In genomic region chr20:53589341-53590065, GRCh38 we compare ENCODE assay signal across 8 cellular contexts. TPM values are rescaled to one million over a fixed set of nuclear protein-coding genes. Genes with fewer than 3 reads are reported as not detected.
DNase-seq lines count a peak whose midpoint lies in the region; ATAC-seq and TF ChIP-seq lines count a peak whose summit lies in the region.
"Not testable (repeated sequence)": the region's sequence is repeated elsewhere in the genome, so short reads cannot be mapped to it uniquely, and the experiment has no call there.

No MANE protein-coding gene starts in this region.

- not testable (repeated sequence) for H3K27me3 ChIP-seq in CD8-positive, alpha-beta T cell (ENCODE audit: insufficient read depth, low read length); ectodermal cell (ENCODE audit: control insufficient read depth, insufficient read depth, low read length, poor library complexity, severe bottlenecking); iPS-20b (ENCODE audit: insufficient read depth, low read length); neuron (ENCODE audit: insufficient read depth, low read length); testis

- H3K27ac Mint-ChIP-seq in CD8-positive, alpha-beta T cell, result peak overlapping the region; percentile 98
- H3K27ac Mint-ChIP-seq in activated T-helper 17 cell treated with anti-CD3 and anti-CD28 coated beads, Interleukin-2, amount 50 U/mL, for 72 hours, result peak overlapping the region; percentile 98

- H3K4me1 ChIP-seq in CD8-positive, alpha-beta T cell (ENCODE audit: insufficient read depth, low read length), result peaks cover 35% of the 10 kb centered on the region
- peaks cover 13% of the 10 kb centered on the region for H3K4me1 ChIP-seq in ectodermal cell (ENCODE audit: control insufficient read depth, insufficient read depth, low read length)
- peaks cover 25% of the 10 kb centered on the region for H3K4me1 ChIP-seq in iPS-20b (ENCODE audit: insufficient read depth, low read length)
- peaks cover 20% of the 10 kb centered on the region for H3K4me1 ChIP-seq in neuron (ENCODE audit: insufficient read depth, low read length)
- H3K4me1 ChIP-seq in testis, result not testable (repeated sequence)

- POLR2A ChIA-PET in CD8-positive, alpha-beta T cell (lab: Charles Lee), result interaction anchor here (0.6 to 1.1 kb wide), 3 partner anchors 20 to 186 kb away, joined by 3 to 4 read pairs (median 4); no protein-coding TSS in a partner anchor

- H3K9me3 ChIP-seq in CD8-positive, alpha-beta T cell (ENCODE audit: low read length); SK-N-MC (ENCODE audit: low read depth, low read length); ectodermal cell (ENCODE audit: control insufficient read depth, low read length); iPS-20b (ENCODE audit: insufficient read depth, low read depth, low read length); neuron (ENCODE audit: low read length); testis: not testable (repeated sequence)

- 18 to 24% methylated on average over 8 to 12 of the region's 12 CpGs for WGBS in ectodermal cell, 2 experiments
- 18 to 25% methylated on average over 12 of the region's 12 CpGs for WGBS in testis, 2 donors

- H3K9me3 Mint-ChIP-seq in CD8-positive, alpha-beta T cell; activated T-helper 17 cell treated with anti-CD3 and anti-CD28 coated beads, Interleukin-2, amount 50 U/mL, for 72 hours: not testable (repeated sequence)

- CTCF ChIA-PET in CD8-positive, alpha-beta T cell (lab: Charles Lee), result interaction anchor here (1.1 to 1.6 kb wide), 2 partner anchors 283 to 322 kb away, joined by 3 read pairs; no protein-coding TSS in a partner anchor

- H3K4me3 ChIP-seq in CD8-positive, alpha-beta T cell (ENCODE audit: low read depth, low read length), result peak overlapping the region; percentile 59
- peak overlapping the region; percentile 43 for H3K4me3 ChIP-seq in Jurkat, Clone E6-1 (ENCODE audit: low read length)
- peak overlapping the region; percentile 48; the same call in 1 of the 2 replicates for H3K4me3 ChIP-seq in SK-N-MC
- peak overlapping the region; percentile 13 for H3K4me3 ChIP-seq in ectodermal cell (ENCODE audit: insufficient read depth, low read depth, low read length)
- H3K4me3 ChIP-seq in iPS-20b (ENCODE audit: low read length), result peak overlapping the region; percentile 85
- peak overlapping the region; percentile 10 for H3K4me3 ChIP-seq in neuron (ENCODE audit: low read length)
- not testable (repeated sequence) for H3K4me3 ChIP-seq in testis

- not testable (repeated sequence) for ATAC-seq in CD8-positive, alpha-beta T cell; activated T-helper 17 cell treated with anti-CD3 and anti-CD28 coated beads, Interleukin-2, amount 50 U/mL, for 72 hours (replicated peaks)

- H3K9ac ChIP-seq in SK-N-MC (ENCODE audit: insufficient read length), result not testable (repeated sequence)
- peak overlapping the region; percentile 97; the same call in 1 of the 2 replicates for H3K9ac ChIP-seq in iPS-20b (ENCODE audit: low read depth, low read length)

- not testable (repeated sequence) for TF ChIP-seq CTCF in CD8-positive, alpha-beta T cell (IDR thresholded peaks at IDR 0.05); testis (IDR thresholded peaks at IDR 0.05)

- DNase-seq in CD8-positive, alpha-beta T cell; SK-N-MC (ENCODE audit: low read depth, low spot score); testis: not testable (repeated sequence)
- peak; percentile 61 for DNase-seq in Jurkat, Clone E6-1 (ENCODE audit: low read depth, low spot score)

- not testable (repeated sequence) for H3K27me3 Mint-ChIP-seq in CD8-positive, alpha-beta T cell (ENCODE audit: low read depth); activated T-helper 17 cell treated with anti-CD3 and anti-CD28 coated beads, Interleukin-2, amount 50 U/mL, for 72 hours

- peaks cover 53% of the 10 kb centered on the region for H3K4me1 Mint-ChIP-seq in CD8-positive, alpha-beta T cell (ENCODE audit: low read depth)
- peaks cover 18% of the 10 kb centered on the region for H3K4me1 Mint-ChIP-seq in activated T-helper 17 cell treated with anti-CD3 and anti-CD28 coated beads, Interleukin-2, amount 50 U/mL, for 72 hours

- H2AFZ ChIP-seq in neuron (ENCODE audit: low read depth, low read length), result not testable (repeated sequence)

- peak overlapping the region; percentile 39 for H3K27ac ChIP-seq in CD8-positive, alpha-beta T cell (ENCODE audit: low read depth, low read length)
- H3K27ac ChIP-seq in SK-N-MC (peak overlapping the region; percentile 74; the same call in 1 of the 2 replicates), iPS-20b (ENCODE audit: low read length) (peak overlapping the region; percentile 95), testis (peak overlapping the region; percentile 53 to 97)
- not testable (repeated sequence) for H3K27ac ChIP-seq in ectodermal cell (ENCODE audit: insufficient read depth, low read depth, low read length, poor library complexity, severe bottlenecking)

- H3K4me3 Mint-ChIP-seq in CD8-positive, alpha-beta T cell, result peak overlapping the region; percentile 95
- H3K4me3 Mint-ChIP-seq in activated T-helper 17 cell treated with anti-CD3 and anti-CD28 coated beads, Interleukin-2, amount 50 U/mL, for 72 hours, result peak overlapping the region; percentile 90

- intact Hi-C loops in CD8-positive, alpha-beta T cell (cut with DNase I, micrococcal nuclease), result loop anchor here in 1 of 2 experiments (5.0 kb wide), 1 partner anchor 118 kb away; no protein-coding TSS in a partner anchor
- intact Hi-C loops in testis (cut with DNase I; ENCODE audit: low total_unique reads), result not testable (repeated sequence)

- not testable (repeated sequence) for H3K36me3 ChIP-seq in CD8-positive, alpha-beta T cell (ENCODE audit: insufficient read depth, low read length); SK-N-MC (ENCODE audit: insufficient read depth, low read length); ectodermal cell (ENCODE audit: control insufficient read depth, insufficient read depth, low read length); iPS-20b (ENCODE audit: insufficient read depth, low read depth, low read length); neuron (ENCODE audit: insufficient read depth, low read length); testis (ENCODE audit: low read depth, missing control alignments)

- not testable (repeated sequence) for TF ChIP-seq POLR2A in testis (IDR thresholded peaks at IDR 0.05)

- H3K36me3 Mint-ChIP-seq in CD8-positive, alpha-beta T cell, result peaks cover 12% of the 10 kb centered on the region
- H3K36me3 Mint-ChIP-seq in activated T-helper 17 cell treated with anti-CD3 and anti-CD28 coated beads, Interleukin-2, amount 50 U/mL, for 72 hours (ENCODE audit: low read depth), result peaks cover 35% of the 10 kb centered on the region

RNA-seq across cellular contexts. Expression of gene ZNF217, which starts 4.1 kb away (rescaled TPM):
- total RNA-seq in CD8-positive, alpha-beta T cell, result 10 to 100 TPM; 71.8 to 79.9 TPM
- 20.9 TPM for polyA plus RNA-seq in Jurkat, Clone E6-1 (2012; ENCODE audit: insufficient read depth, insufficient read length)
- total RNA-seq in activated T-helper 17 cell treated with anti-CD3 and anti-CD28 coated beads, Interleukin-2, amount 50 U/mL, for 72 hours, result 10 to 100 TPM; 52.7 to 54.2 TPM
- polyA plus RNA-seq in ectodermal cell (2013, experiment 1 of 4), result 81.2 TPM
- 84.0 TPM for polyA plus RNA-seq in ectodermal cell (2013, experiment 2 of 4)
- polyA plus RNA-seq in ectodermal cell (2013, experiment 3 of 4), result 63.1 TPM
- 74.4 TPM for polyA plus RNA-seq in ectodermal cell (2013, experiment 4 of 4)
- 10 to 100 TPM; 48.6 to 61.2 TPM for total RNA-seq in testis
- polyA plus RNA-seq in testis (ENCODE audit: insufficient read depth, low read depth, low replicate concordance), result 47.3 TPM
